ENCODE assay signal across 18 cellular contexts in the genomic region with DNA sequence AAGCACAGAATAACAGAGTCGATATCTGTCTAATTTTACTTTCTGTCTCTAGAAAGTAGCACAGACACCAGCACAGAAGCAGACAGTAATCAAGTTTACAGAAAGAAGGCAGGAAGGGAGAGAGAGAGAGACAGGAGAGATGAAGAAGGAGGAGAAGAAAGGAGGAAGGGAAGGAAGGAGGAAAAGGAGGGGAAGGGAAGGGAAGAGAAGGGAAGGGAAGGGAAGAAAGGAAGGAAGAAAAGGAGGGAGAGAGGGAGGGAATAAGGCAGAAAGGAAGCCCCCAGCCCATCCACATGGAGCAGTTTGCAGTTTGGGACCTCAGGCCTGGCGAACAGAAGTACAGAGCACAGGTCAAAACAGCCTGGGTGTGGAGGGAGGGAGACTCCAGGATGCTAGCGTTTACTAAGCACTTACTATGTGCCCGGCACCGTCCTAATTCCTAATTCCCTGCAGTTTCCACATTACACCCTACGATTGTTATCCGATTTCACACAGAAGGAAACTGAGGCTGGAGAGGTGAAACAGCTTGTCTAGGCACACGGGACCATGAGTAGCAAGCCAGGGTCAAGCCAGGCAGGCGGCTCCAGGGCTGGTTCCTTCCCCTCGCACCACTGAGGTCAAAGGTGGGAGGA. TPM values are rescaled to one million over a fixed set of nuclear protein-coding genes. Genes with fewer than 3 reads are reported as not detected.
"Had no signal": no experiment of that assay in that cellular context is flagged by ENCODE, and none has a peak within 500 bp of the region (broad histone marks: within the 10 kb centered on the region; RNA-seq: fewer than 3 reads in every experiment).

No MANE protein-coding gene starts in this region.

- H3K36me3 ChIP-seq: cardiac muscle cell, neural progenitor cell, ovary, spleen, WERI-Rb-1 had no signal

- H3K4me1 Mint-ChIP-seq: activated CD8-positive, alpha-beta memory T cell treated with anti-CD3 and anti-CD28 coated beads, Interleukin-2, amount 10 ng/mL, durations not matched to agents 7 days and 5 days had no signal

- H3K27me3 ChIP-seq: ovary had no signal

- H3K27ac Mint-ChIP-seq: activated CD4-positive, alpha-beta memory T cell treated with anti-CD3 and anti-CD28 coated beads for 36 hours; activated CD8-positive, alpha-beta memory T cell treated with anti-CD3 and anti-CD28 coated beads, Interleukin-2, amount 10 ng/mL, durations not matched to agents 7 days and 5 days; activated naive CD8-positive, alpha-beta T cell; neural progenitor cell; stimulated activated naive B cell treated with anti-CD40 and anti-IgM and Interleukin-4, amounts not matched to agents 10 μg/mL and 1 μg/mL and 100 μg/mL, for 72 hours had no signal

- H3K4me3 ChIP-seq: cardiac muscle cell, lung, neural progenitor cell, ovary, spleen had no signal

- ATAC-seq: activated CD8-positive, alpha-beta memory T cell treated with anti-CD3 and anti-CD28 coated beads, Interleukin-2, amount 10 ng/mL, durations not matched to agents 7 days and 5 days; effector memory CD8-positive, alpha-beta T cell; sciatic nerve; stimulated activated naive B cell treated with anti-CD40 and anti-IgM and Interleukin-4, amounts not matched to agents 10 μg/mL and 1 μg/mL and 100 μg/mL, for 72 hours had no signal

- H3K36me3 Mint-ChIP-seq: activated CD4-positive, alpha-beta memory T cell treated with anti-CD3 and anti-CD28 coated beads for 36 hours; activated CD8-positive, alpha-beta memory T cell treated with anti-CD3 and anti-CD28 coated beads, Interleukin-2, amount 10 ng/mL, durations not matched to agents 7 days and 5 days; activated naive CD8-positive, alpha-beta T cell; neural progenitor cell; stimulated activated naive B cell treated with anti-CD40 and anti-IgM and Interleukin-4, amounts not matched to agents 10 μg/mL and 1 μg/mL and 100 μg/mL, for 72 hours had no signal

- DNase-seq: activated CD4-positive, alpha-beta memory T cell treated with anti-CD3 and anti-CD28 coated beads for 36 hours; activated CD8-positive, alpha-beta memory T cell treated with anti-CD3 and anti-CD28 coated beads, Interleukin-2, amount 10 ng/mL, durations not matched to agents 7 days and 5 days; amniotic stem cell; effector memory CD8-positive, alpha-beta T cell; midbrain; stimulated activated naive B cell treated with anti-CD40 and anti-IgM and Interleukin-4, amounts not matched to agents 10 μg/mL and 1 μg/mL and 100 μg/mL, for 72 hours; T-helper 2 cell; WERI-Rb-1 had no signal

- H3K4me2 ChIP-seq: neural progenitor cell had no signal

- H3K27ac ChIP-seq: cardiac muscle cell, neural progenitor cell, ovary, spleen, WERI-Rb-1 had no signal

- H3K4me3 Mint-ChIP-seq: activated CD4-positive, alpha-beta memory T cell treated with anti-CD3 and anti-CD28 coated beads for 36 hours; activated CD8-positive, alpha-beta memory T cell treated with anti-CD3 and anti-CD28 coated beads, Interleukin-2, amount 10 ng/mL, durations not matched to agents 7 days and 5 days; activated naive CD8-positive, alpha-beta T cell; effector memory CD8-positive, alpha-beta T cell; neural progenitor cell; stimulated activated naive B cell treated with anti-CD40 and anti-IgM and Interleukin-4, amounts not matched to agents 10 μg/mL and 1 μg/mL and 100 μg/mL, for 72 hours had no signal

- H3K9ac ChIP-seq: neural progenitor cell had no signal

- H3K9me3 ChIP-seq: ovary, spleen had no signal

- H2AFZ ChIP-seq: neural progenitor cell had no signal

- H3K9me3 Mint-ChIP-seq: activated CD4-positive, alpha-beta memory T cell treated with anti-CD3 and anti-CD28 coated beads for 36 hours; effector memory CD8-positive, alpha-beta T cell; stimulated activated naive B cell treated with anti-CD40 and anti-IgM and Interleukin-4, amounts not matched to agents 10 μg/mL and 1 μg/mL and 100 μg/mL, for 72 hours had no signal

RNA-seq across cellular contexts. Expression of a gene that starts 46.0 kb away (rescaled TPM):
- total RNA-seq: activated CD4-positive, alpha-beta memory T cell treated with anti-CD3 and anti-CD28 coated beads for 36 hours; activated CD8-positive, alpha-beta memory T cell treated with anti-CD3 and anti-CD28 coated beads, Interleukin-2, amount 10 ng/mL, durations not matched to agents 7 days and 5 days; cardiac muscle cell; dermis microvascular lymphatic vessel endothelial cell; myocyte; pulmonary artery endothelial cell; sciatic nerve; spleen had no signal
- polyA plus RNA-seq: cardiac muscle cell, ovary, spleen had no signal
